ENCODE assay signal across 13 cellular contexts in the genomic region with DNA sequence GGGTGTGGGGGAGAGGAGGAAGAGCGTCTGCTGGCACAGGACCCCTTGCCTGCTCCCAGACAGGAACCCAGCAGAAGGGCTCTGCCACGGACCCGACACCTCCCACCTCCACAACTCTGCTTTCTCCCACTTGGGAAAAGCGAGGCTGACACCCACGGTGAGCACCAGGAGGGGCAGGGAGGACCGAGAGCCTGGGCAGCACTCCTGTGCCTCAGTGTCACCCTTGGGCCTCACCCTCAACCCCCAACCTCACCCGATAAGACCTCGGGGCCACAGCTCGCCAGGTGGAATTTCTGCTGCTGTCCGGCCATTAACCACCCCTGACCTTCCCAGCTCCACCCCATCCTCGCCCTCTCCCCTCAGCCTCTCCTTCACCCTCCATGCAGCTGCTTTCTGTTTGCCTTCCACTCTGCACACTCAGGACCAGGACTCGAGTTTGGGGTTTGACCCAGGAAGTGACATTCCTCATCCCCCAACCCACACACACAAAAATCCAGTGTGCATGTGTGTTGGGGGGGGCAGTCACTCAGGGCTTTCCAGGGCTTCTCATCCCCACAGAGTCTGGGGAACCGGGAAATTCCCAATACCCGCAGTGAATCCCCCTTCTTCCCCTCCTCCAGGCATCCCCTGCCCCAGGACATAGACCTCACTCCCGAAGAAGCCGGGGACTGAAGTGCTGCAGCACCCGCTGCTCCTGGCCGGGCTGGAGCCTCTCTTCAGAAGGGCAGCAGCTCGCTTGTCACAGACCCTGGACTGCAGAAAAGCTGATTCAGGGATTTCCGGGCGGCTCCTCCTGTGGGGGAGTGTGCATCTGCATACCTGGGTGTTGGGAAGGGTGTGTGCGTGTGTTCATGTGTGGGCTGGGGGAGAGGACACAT.
DNase-seq lines count a peak whose midpoint lies in the region; FAIRE-seq and TF ChIP-seq lines count a peak whose summit lies in the region.
"Had no signal": no experiment of that assay in that cellular context is flagged by ENCODE, and none has a peak within 500 bp of the region (broad histone marks: within the 10 kb centered on the region; RNA-seq: fewer than 3 reads in every experiment).

No MANE protein-coding gene starts in this region.

- H3K79me1 ChIP-seq in neuronal stem cell (ENCODE audit: low read depth, low read length), result no peaks in the 10 kb centered on the region

- CTCF ChIA-PET in GM10248 (lab: Yijun Ruan, JAX), result interaction anchor here (0.7 kb wide), 1 partner anchor 15 kb away, joined by 4 read pairs; no protein-coding TSS in a partner anchor

- H3K27ac Mint-ChIP-seq in glutamatergic neuron (ENCODE audit: unreplicated experiment), result no peak overlapping the region

- no peak overlapping the region for H3K27ac ChIP-seq in neuronal stem cell (replicated peaks; ENCODE audit: low read length)
- H3K27ac ChIP-seq: right lobe of liver had no signal

- peak overlapping the region; percentile 99 for H3K4me2 ChIP-seq in neuronal stem cell (ENCODE audit: insufficient read depth, low read length, poor library complexity, severe bottlenecking)

- H2AK5ac ChIP-seq in neuronal stem cell (ENCODE audit: low read depth, low read length), result peak overlapping the region; percentile 87

- H3K9ac ChIP-seq in ES-I3 (ENCODE audit: low read depth, low read length), result peak overlapping the region; percentile 51; the same call in 1 of the 2 replicates
- peak overlapping the region; percentile 86 for H3K9ac ChIP-seq in NT2/D1 (ENCODE audit: insufficient read length, low read depth)
- H3K9ac ChIP-seq in neuronal stem cell (ENCODE audit: low read depth, low read length, poor library complexity), result peak overlapping the region; percentile 15

- no peak overlapping the region for H4K91ac ChIP-seq in neuronal stem cell (ENCODE audit: low read depth, low read length, poor library complexity)

- POLR2A ChIA-PET in GM10248 (lab: Yijun Ruan, JAX), result no interaction called here

- H3K9me3 ChIP-seq in ES-I3 (ENCODE audit: control insufficient read depth, insufficient read depth, low read length) (no peaks in the 10 kb centered on the region), NT2/D1 (ENCODE audit: insufficient read depth, low read length) (no peaks in the 10 kb centered on the region), neuronal stem cell (replicated peaks in 1 of 2; ENCODE audit: control insufficient read depth in 2 of 2, insufficient read depth in 1 of 2, low read depth in 1 of 2, low read length in 2 of 2) (peaks cover 0 to 2% of the 10 kb centered on the region in 2 donors)
- H3K9me3 ChIP-seq: right lobe of liver had no signal

- H3K23ac ChIP-seq in neuronal stem cell (ENCODE audit: low read depth, low read length, poor library complexity), result no peak overlapping the region

- no peak overlapping the region for H3K14ac ChIP-seq in neuronal stem cell (ENCODE audit: low read length)

- H3K4me1 Mint-ChIP-seq in glutamatergic neuron (ENCODE audit: low read depth, unreplicated experiment), result peaks cover 19% of the 10 kb centered on the region

- no peaks in the 10 kb centered on the region; the same call in 1 of the 2 replicates for H3K36me3 ChIP-seq in ES-I3 (ENCODE audit: insufficient read depth, low read length)
- H3K36me3 ChIP-seq in NT2/D1 (ENCODE audit: insufficient read depth, insufficient read length, low read length), result no peaks in the 10 kb centered on the region
- H3K36me3 ChIP-seq in neuronal stem cell (replicated peaks in 1 of 2; ENCODE audit: control insufficient read depth in 2 of 2, insufficient read depth in 2 of 2, low read length in 2 of 2), result no peaks in the 10 kb centered on the region
- H3K36me3 ChIP-seq: right lobe of liver had no signal

- peak overlapping the region; percentile 30 for H2BK15ac ChIP-seq in neuronal stem cell (ENCODE audit: low read length)

- H2AFZ ChIP-seq in neuronal stem cell (ENCODE audit: low read length), result no peak overlapping the region

- H3K18ac ChIP-seq in neuronal stem cell (ENCODE audit: low read length), result peak overlapping the region; percentile 52

- H4K8ac ChIP-seq in neuronal stem cell (ENCODE audit: low read depth, low read length), result no peak overlapping the region

- peak overlapping the region; percentile 78 for H3K4me3 Mint-ChIP-seq in glutamatergic neuron (ENCODE audit: unreplicated experiment)

- no peak overlapping the region for H3K4ac ChIP-seq in neuronal stem cell (ENCODE audit: low read length)

- H3K27me3 ChIP-seq in NT2/D1 (ENCODE audit: insufficient read depth, insufficient read length) (peaks cover 56% of the 10 kb centered on the region), neuronal stem cell (ENCODE audit: control insufficient read depth in 3 of 3, insufficient read depth in 3 of 3, low read depth in 1 of 3, low read length in 3 of 3) (peaks cover 18 to 82% (median 58%) of the 10 kb centered on the region in 3 experiments)

- peak overlapping the region; percentile 20 for H2BK5ac ChIP-seq in neuronal stem cell (ENCODE audit: low read length)

- no peak overlapping the region for H2BK12ac ChIP-seq in neuronal stem cell (ENCODE audit: low read length)

- no CpG with 5 or more reads among the region's 22 CpGs for WGBS in neuronal stem cell (ENCODE audit: extremely low coverage in 2 of 2, insufficient read length in 2 of 2, insufficient replicate concordance in 1 of 2), 2 donors

- DNase-seq in NT2/D1 (ENCODE audit: low read depth, low spot score) (no peak), glutamatergic neuron (no peak), neuronal stem cell (ENCODE audit: low spot score) (no peak), D721Med (ENCODE audit: insufficient read length, low spot score) (no peak), GM10248 (ENCODE audit: extremely low spot score) (no peak), NCI-H2107 (lab: John Stamatoyannopoulos, UW) (no peak)
- DNase-seq: activated gamma-delta T cell; central memory CD4-positive, alpha-beta T cell; hippocampal formation; KBM-7; NK-92 treated with Interleukin-12 subunit alpha and Interleukin-12 subunit beta, amount 100 ng/mL, for 24 hours; right lobe of liver had no signal

- H3K36me3 Mint-ChIP-seq in glutamatergic neuron (ENCODE audit: unreplicated experiment), result no peaks in the 10 kb centered on the region

- H2BK120ac ChIP-seq in neuronal stem cell (ENCODE audit: low read depth, low read length), result no peak overlapping the region

- peaks cover 8% of the 10 kb centered on the region for H3K27me3 Mint-ChIP-seq in glutamatergic neuron (ENCODE audit: unreplicated experiment)

- peaks cover 14% of the 10 kb centered on the region for H3K9me3 Mint-ChIP-seq in glutamatergic neuron (ENCODE audit: unreplicated experiment)

- TF ChIP-seq CTCF in glutamatergic neuron (IDR thresholded peaks at IDR 0.05; ENCODE audit: partially characterized antibody, unreplicated experiment), result no peak
- TF ChIP-seq CTCF in D721Med (IDR thresholded peaks at IDR 0.05; ENCODE audit: insufficient read depth, missing control alignments), result no peak
- TF ChIP-seq CTCF in GM10248 (IDR thresholded peaks at IDR 0.05; ENCODE audit: control extremely low read depth, extremely low read depth, low read depth, missing control alignments), result no peak

- no peak for FAIRE-seq in D721Med (lab: Jason Lieb, UNC)

- peaks cover under 1% of the 10 kb centered on the region; the same call in 1 of the 2 replicates for H3K4me1 ChIP-seq in ES-I3 (ENCODE audit: insufficient read depth, low read length)
- H3K4me1 ChIP-seq in NT2/D1 (ENCODE audit: insufficient read depth, insufficient read length), result peaks cover 37% of the 10 kb centered on the region
- peaks cover 14 to 24% of the 10 kb centered on the region in 2 donors for H3K4me1 ChIP-seq in neuronal stem cell (ENCODE audit: control insufficient read depth in 2 of 2, insufficient read depth in 1 of 2, low read depth in 1 of 2, low read length in 2 of 2)

- H3K4me3 ChIP-seq in NT2/D1 (ENCODE audit: insufficient read length, low read depth), result peak overlapping the region; percentile 63
- peak overlapping the region in 1 of 2 donors; percentile 84 for H3K4me3 ChIP-seq in neuronal stem cell (ENCODE audit: low read length in 2 of 2)
- H3K4me3 ChIP-seq: right lobe of liver had no signal

Comparison
In these comparisons a context has a peak if more than half of its experiments do, and no peak if none do; other contexts are left out.
1. H3K9ac ChIP-seq: peak in every context shown above with its lines; median percentile 86 in NT2/D1; 51 in ES-I3; 15 in neuronal stem cell.